19 cellular contexts compared by ENCODE assay signal in genomic region chr7:125462615-125463014, GRCh38.
DNase-seq lines count a peak whose midpoint lies in the region; ATAC-seq and TF ChIP-seq lines count a peak whose summit lies in the region.
"Had no signal": no experiment of that assay in that cellular context is flagged by ENCODE, and none has a peak within 500 bp of the region (broad histone marks: within the 10 kb centered on the region; RNA-seq: fewer than 3 reads in every experiment).

No MANE protein-coding gene starts in this region.

- no peak overlapping the region for H3K4me3 ChIP-seq in CD8-positive, alpha-beta T cell (ENCODE audit: low read depth, low read length)
- no peak overlapping the region for H3K4me3 ChIP-seq in A673 (ENCODE audit: low read depth, low read length, poor library complexity, severe bottlenecking)

- BruUV-seq in A673 (replicated peaks; lab: Mats Ljungman, UMichigan), result no TSS peak

- H3K9me3 Mint-ChIP-seq in activated T-cell treated with anti-CD3 and anti-CD28 coated beads, Interleukin-2, amount 50 U/mL, for 72 hours, result peaks cover 11 to 12% of the 10 kb centered on the region in 2 donors
- H3K9me3 Mint-ChIP-seq in activated T-cell treated with anti-CD3 and anti-CD28 coated beads, Interleukin-2, amount 50 U/mL, for 24 hours, result peaks cover 21% of the 10 kb centered on the region
- H3K9me3 Mint-ChIP-seq in CD8-positive, alpha-beta T cell, result peaks cover 17% of the 10 kb centered on the region
- peaks cover 23% of the 10 kb centered on the region for H3K9me3 Mint-ChIP-seq in WTC11
- H3K9me3 Mint-ChIP-seq in immature natural killer cell, result peaks cover 6 to 29% (median 16%) of the 10 kb centered on the region in 6 donors

- POLR2A ChIA-PET in CD8-positive, alpha-beta T cell (lab: Charles Lee), result no interaction called here
- POLR2A ChIA-PET in WTC11 (lab: Charles Lee) (no interaction called here), A673 (lab: Charles Lee; ENCODE audit: low non-redundant PET) (no interaction called here)

- no peaks in the 10 kb centered on the region for H3K9me3 ChIP-seq in CD8-positive, alpha-beta T cell (ENCODE audit: low read length)
- H3K9me3 ChIP-seq in A673 (ENCODE audit: low read depth, low read length, poor library complexity, severe bottlenecking), result peaks cover 14% of the 10 kb centered on the region

- no peaks in the 10 kb centered on the region for H3K36me3 ChIP-seq in CD8-positive, alpha-beta T cell (ENCODE audit: insufficient read depth, low read length)
- no peaks in the 10 kb centered on the region for H3K36me3 ChIP-seq in A673 (ENCODE audit: insufficient read depth, low read length, poor library complexity, severe bottlenecking)

- peak overlapping the region; percentile 76 for H3K27ac Mint-ChIP-seq in activated T-cell treated with anti-CD3 and anti-CD28 coated beads, Interleukin-2, amount 50 U/mL, for 72 hours
- H3K27ac Mint-ChIP-seq in activated T-cell treated with anti-CD3 and anti-CD28 coated beads, Interleukin-2, amount 50 U/mL, for 24 hours, result no peak overlapping the region
- H3K27ac Mint-ChIP-seq in CD8-positive, alpha-beta T cell, result no peak overlapping the region
- H3K27ac Mint-ChIP-seq in WTC11 (no peak overlapping the region), immature natural killer cell (no peak overlapping the region)
- H3K27ac Mint-ChIP-seq: CD4-positive, CD25-positive, alpha-beta regulatory T cell; CD8-positive, alpha-beta memory T cell had no signal

- no peaks in the 10 kb centered on the region for H3K4me1 ChIP-seq in CD8-positive, alpha-beta T cell (ENCODE audit: insufficient read depth, low read length)
- H3K4me1 ChIP-seq in A673 (ENCODE audit: insufficient read depth, low read length, poor library complexity, severe bottlenecking), result no peaks in the 10 kb centered on the region

- no peak for ATAC-seq in activated T-cell treated with anti-CD3 and anti-CD28 coated beads, Interleukin-2, amount 50 U/mL, for 72 hours (replicated peaks in 1 of 2)
- ATAC-seq in CD8-positive, alpha-beta T cell, result no peak
- no peak for ATAC-seq in WTC11

- no peaks in the 10 kb centered on the region for H3K27me3 Mint-ChIP-seq in activated T-cell treated with anti-CD3 and anti-CD28 coated beads, Interleukin-2, amount 50 U/mL, for 72 hours (ENCODE audit: low read depth)
- no peaks in the 10 kb centered on the region for H3K27me3 Mint-ChIP-seq in activated T-cell treated with anti-CD3 and anti-CD28 coated beads, Interleukin-2, amount 50 U/mL, for 24 hours
- no peaks in the 10 kb centered on the region for H3K27me3 Mint-ChIP-seq in CD8-positive, alpha-beta T cell (ENCODE audit: low read depth)
- no peaks in the 10 kb centered on the region for H3K27me3 Mint-ChIP-seq in WTC11 (ENCODE audit: low read depth)
- H3K27me3 Mint-ChIP-seq in immature natural killer cell (ENCODE audit: low read depth in 3 of 3), result peaks cover 0 to 2% (median 0%) of the 10 kb centered on the region in 3 donors
- H3K27me3 Mint-ChIP-seq: CD4-positive, CD25-positive, alpha-beta regulatory T cell; CD8-positive, alpha-beta memory T cell had no signal

- H3K27me3 ChIP-seq in CD8-positive, alpha-beta T cell (ENCODE audit: insufficient read depth, low read length), result no peaks in the 10 kb centered on the region
- no peaks in the 10 kb centered on the region for H3K27me3 ChIP-seq in A673 (replicated peaks; ENCODE audit: insufficient read depth, low read depth, low read length, poor library complexity)

- no peak overlapping the region for H3K27ac ChIP-seq in CD8-positive, alpha-beta T cell (ENCODE audit: low read depth, low read length)
- no peak overlapping the region for H3K27ac ChIP-seq in A673 (ENCODE audit: low read depth, low read length, poor library complexity, severe bottlenecking)
- H3K27ac ChIP-seq: 22Rv1 had no signal

- CTCF ChIA-PET in CD8-positive, alpha-beta T cell (lab: Charles Lee), result no interaction called here
- CTCF ChIA-PET in WTC11 (lab: Charles Lee) (no interaction called here), A673 (lab: Charles Lee) (no interaction called here)

- H3K4me1 Mint-ChIP-seq in activated T-cell treated with anti-CD3 and anti-CD28 coated beads, Interleukin-2, amount 50 U/mL, for 72 hours (ENCODE audit: low read depth), result no peaks in the 10 kb centered on the region
- no peaks in the 10 kb centered on the region for H3K4me1 Mint-ChIP-seq in activated T-cell treated with anti-CD3 and anti-CD28 coated beads, Interleukin-2, amount 50 U/mL, for 24 hours (ENCODE audit: low read depth)
- H3K4me1 Mint-ChIP-seq in CD8-positive, alpha-beta T cell (ENCODE audit: low read depth), result no peaks in the 10 kb centered on the region
- H3K4me1 Mint-ChIP-seq in WTC11 (peaks cover 14% of the 10 kb centered on the region), immature natural killer cell (no peaks in the 10 kb centered on the region)
- H3K4me1 Mint-ChIP-seq: CD4-positive, CD25-positive, alpha-beta regulatory T cell; CD8-positive, alpha-beta memory T cell had no signal

- H3K4me3 Mint-ChIP-seq in activated T-cell treated with anti-CD3 and anti-CD28 coated beads, Interleukin-2, amount 50 U/mL, for 72 hours, result no peak overlapping the region
- H3K4me3 Mint-ChIP-seq in activated T-cell treated with anti-CD3 and anti-CD28 coated beads, Interleukin-2, amount 50 U/mL, for 24 hours, result no peak overlapping the region
- H3K4me3 Mint-ChIP-seq in CD8-positive, alpha-beta T cell, result no peak overlapping the region
- H3K4me3 Mint-ChIP-seq in WTC11 (no peak overlapping the region), immature natural killer cell (no peak overlapping the region)
- H3K4me3 Mint-ChIP-seq: CD4-positive, CD25-positive, alpha-beta regulatory T cell; CD8-positive, alpha-beta memory T cell had no signal

- DNase-seq in activated T-cell treated with anti-CD3 and anti-CD28 coated beads, Interleukin-2, amount 50 U/mL, for 72 hours, result no peak
- DNase-seq in activated T-cell treated with anti-CD3 and anti-CD28 coated beads, Interleukin-2, amount 50 U/mL, for 24 hours, result no peak
- no peak for DNase-seq in CD8-positive, alpha-beta T cell
- DNase-seq in WTC11 (ENCODE audit: low spot score) (no peak), immature natural killer cell (no peak), A673 (ENCODE audit: low spot score) (no peak)
- DNase-seq in stimulated activated CD8-positive, alpha-beta memory T cell treated with anti-CD3 and anti-CD28 coated beads, Interleukin-4, amount 100 ng/mL, for 48 hours, result no peak
- DNase-seq: ACHN; AML-193; C1 segment of cervical spinal cord; CD4-positive, CD25-positive, alpha-beta regulatory T cell; CD8-positive, alpha-beta memory T cell; DMS 273 treated with DMSO at 0.1 percent for 48 hours; DMS79; EL; GDM1; H7; HCEC 1CT had no signal

- intact Hi-C loops in CD8-positive, alpha-beta T cell (cut with DNase I, micrococcal nuclease), result no loop called here
- intact Hi-C loops in A673 (cut with micrococcal nuclease; ENCODE audit: unreplicated experiment), result no loop called here

- H3K36me3 Mint-ChIP-seq in activated T-cell treated with anti-CD3 and anti-CD28 coated beads, Interleukin-2, amount 50 U/mL, for 72 hours (ENCODE audit: insufficient read depth in 2 of 2), result peaks cover 3 to 6% of the 10 kb centered on the region in 2 donors
- H3K36me3 Mint-ChIP-seq in activated T-cell treated with anti-CD3 and anti-CD28 coated beads, Interleukin-2, amount 50 U/mL, for 24 hours (ENCODE audit: low read depth), result no peaks in the 10 kb centered on the region
- H3K36me3 Mint-ChIP-seq in CD8-positive, alpha-beta T cell, result no peaks in the 10 kb centered on the region
- H3K36me3 Mint-ChIP-seq in WTC11, result peaks cover 19% of the 10 kb centered on the region
- H3K36me3 Mint-ChIP-seq in immature natural killer cell, result peaks cover 10 to 13% (median 11%) of the 10 kb centered on the region in 3 donors
- H3K36me3 Mint-ChIP-seq: CD4-positive, CD25-positive, alpha-beta regulatory T cell; CD8-positive, alpha-beta memory T cell had no signal

- TF ChIP-seq CTCF in CD8-positive, alpha-beta T cell (IDR thresholded peaks at IDR 0.05), result peak; percentile 28
- TF ChIP-seq CTCF in WTC11 (IDR thresholded peaks at IDR 0.05) (no peak), A673 (conservative IDR thresholded peaks at IDR 0.05; ENCODE audit: low read depth, low read length) (no peak)

TF ChIP-seq in WTC11, 78 proteins besides CTCF, POLR2A, EP300 and RAD21:
- TF ChIP-seq, protein P1, sequence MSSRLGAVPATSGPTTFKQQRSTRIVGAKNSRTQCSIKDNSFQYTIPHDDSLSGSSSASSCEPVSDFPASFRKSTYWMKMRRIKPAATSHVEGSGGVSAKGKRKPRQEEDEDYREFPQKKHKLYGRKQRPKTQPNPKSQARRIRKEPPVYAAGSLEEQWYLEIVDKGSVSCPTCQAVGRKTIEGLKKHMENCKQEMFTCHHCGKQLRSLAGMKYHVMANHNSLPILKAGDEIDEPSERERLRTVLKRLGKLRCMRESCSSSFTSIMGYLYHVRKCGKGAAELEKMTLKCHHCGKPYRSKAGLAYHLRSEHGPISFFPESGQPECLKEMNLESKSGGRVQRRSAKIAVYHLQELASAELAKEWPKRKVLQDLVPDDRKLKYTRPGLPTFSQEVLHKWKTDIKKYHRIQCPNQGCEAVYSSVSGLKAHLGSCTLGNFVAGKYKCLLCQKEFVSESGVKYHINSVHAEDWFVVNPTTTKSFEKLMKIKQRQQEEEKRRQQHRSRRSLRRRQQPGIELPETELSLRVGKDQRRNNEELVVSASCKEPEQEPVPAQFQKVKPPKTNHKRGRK (CRISPR knock-in tag; IDR thresholded peaks at IDR 0.05; ENCODE audit: borderline replicate concordance), result 0 out of 2 replicates have a peak, but pooled peaks have one; percentile 54
- no peak for TF ChIP-seq ZNF317 (CRISPR knock-in tag; IDR thresholded peaks at IDR 0.05; ENCODE audit: borderline replicate concordance, low read depth)
